ENCODE assay signal across 5 cellular contexts in the genomic region with DNA sequence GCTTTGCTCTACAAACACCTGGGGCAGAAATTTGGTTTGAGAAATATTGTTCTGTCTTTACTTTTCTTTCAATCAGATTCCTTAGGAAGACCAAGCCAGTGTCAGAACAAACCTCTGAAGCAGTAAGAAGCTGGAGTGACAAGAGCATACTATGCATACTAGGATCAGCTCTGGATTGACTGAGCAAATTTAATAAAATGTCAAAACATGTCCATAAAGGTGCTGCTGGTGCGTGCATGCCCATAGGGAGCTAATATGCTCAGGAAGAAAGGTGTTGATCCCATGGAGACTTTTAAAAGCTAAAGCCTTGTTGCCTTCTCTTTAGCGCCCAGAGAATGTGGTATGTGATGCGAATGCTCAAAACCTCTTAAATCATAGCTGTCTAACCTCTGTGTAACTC.
"Had no signal": no experiment of that assay in that cellular context is flagged by ENCODE, and none has a peak within 500 bp of the region (broad histone marks: within the 10 kb centered on the region; RNA-seq: fewer than 3 reads in every experiment).

No MANE protein-coding gene starts in this region.

- H3K27ac ChIP-seq: HL-60 had no signal

- H3K4me3 ChIP-seq: K562 had no signal

- DNase-seq: IMR-90, KBM-7, KG1 had no signal
